10 cellular contexts compared by ENCODE assay signal in the genomic region with DNA sequence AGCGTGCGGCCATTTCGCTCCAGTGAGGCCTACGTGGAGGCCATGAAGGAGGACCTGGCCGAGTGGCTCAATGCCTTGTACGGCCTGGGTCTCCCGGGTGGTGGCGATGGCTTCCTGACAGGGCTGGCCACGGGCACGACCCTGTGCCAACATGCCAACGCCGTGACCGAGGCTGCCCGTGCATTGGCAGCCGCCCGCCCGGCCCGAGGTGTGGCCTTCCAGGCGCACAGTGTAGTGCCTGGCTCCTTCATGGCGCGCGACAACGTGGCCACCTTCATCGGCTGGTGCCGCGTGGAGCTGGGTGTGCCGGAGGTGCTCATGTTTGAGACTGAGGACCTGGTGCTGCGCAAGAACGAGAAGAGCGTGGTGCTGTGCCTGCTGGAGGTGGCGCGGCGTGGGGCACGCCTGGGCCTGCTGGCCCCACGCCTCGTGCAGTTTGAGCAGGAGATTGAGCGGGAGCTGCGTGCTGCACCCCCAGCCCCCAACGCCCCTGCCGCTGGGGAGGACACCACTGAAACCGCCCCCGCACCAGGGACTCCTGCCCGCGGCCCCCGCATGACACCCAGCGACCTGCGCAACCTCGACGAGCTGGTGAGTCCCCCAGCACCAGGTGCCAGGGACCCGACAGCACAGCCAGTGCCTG. TPM values are rescaled to one million over a fixed set of nuclear protein-coding genes. Genes with fewer than 3 reads are reported as not detected.
DNase-seq lines count a peak whose midpoint lies in the region; ATAC-seq and TF ChIP-seq lines count a peak whose summit lies in the region.
"Had no signal": no experiment of that assay in that cellular context is flagged by ENCODE, and none has a peak within 500 bp of the region (broad histone marks: within the 10 kb centered on the region; RNA-seq: fewer than 3 reads in every experiment).

No MANE protein-coding gene starts in this region.

- H3K4me3 Mint-ChIP-seq in CD14-positive monocyte (peak overlapping the region; percentile 55 to 85), progenitor cell of endocrine pancreas (ENCODE audit: low read depth) (peak overlapping the region; percentile 35)

- H3K4me1 Mint-ChIP-seq in CD14-positive monocyte (peaks cover 59% of the 10 kb centered on the region), progenitor cell of endocrine pancreas (ENCODE audit: low read depth) (peaks cover 3% of the 10 kb centered on the region)

- H3K79me2 ChIP-seq in PC-3 (ENCODE audit: low read length): peaks cover 32% of the 10 kb centered on the region

- H3K9me3 Mint-ChIP-seq in CD14-positive monocyte: peaks cover 3 to 11% (median 6%) of the 10 kb centered on the region in 7 donors
- H3K9me3 Mint-ChIP-seq in progenitor cell of endocrine pancreas (ENCODE audit: low read depth): no peaks in the 10 kb centered on the region

- peak overlapping the region; percentile 79 for H3K4me3 ChIP-seq in PC-3 (ENCODE audit: low read length)

- no TSS peak for BruUV-seq in PC-3 (replicated peaks; lab: Mats Ljungman, UMichigan)

- peak overlapping the region; percentile 89 for H3K4me2 ChIP-seq in PC-3 (ENCODE audit: low read length)

- no peaks in the 10 kb centered on the region for H3K36me3 ChIP-seq in PC-3 (ENCODE audit: low read depth, low read length)

- H2AFZ ChIP-seq in PC-3 (ENCODE audit: low read length): 0 out of 2 replicates have a peak overlapping the region, but pooled peaks have one; percentile 29

- peak overlapping the region in 3 of 7 donors; percentile 40 to 78 (median 78) for H3K27ac Mint-ChIP-seq in CD14-positive monocyte
- no peak overlapping the region for H3K27ac Mint-ChIP-seq in progenitor cell of endocrine pancreas

- H3K27me3 Mint-ChIP-seq in CD14-positive monocyte (ENCODE audit: low read depth in 3 of 3) (peaks cover 31 to 57% (median 44%) of the 10 kb centered on the region in 3 donors), progenitor cell of endocrine pancreas (peaks cover 10% of the 10 kb centered on the region)

- H3K36me3 Mint-ChIP-seq in CD14-positive monocyte (peaks cover 7 to 14% of the 10 kb centered on the region in 2 donors), progenitor cell of endocrine pancreas (ENCODE audit: insufficient read depth) (no peaks in the 10 kb centered on the region)

- no peaks in the 10 kb centered on the region for H3F3A ChIP-seq in PC-3 (ENCODE audit: low read length, unreplicated experiment)

- peaks cover 37% of the 10 kb centered on the region for H3K4me1 ChIP-seq in PC-3 (ENCODE audit: insufficient read depth, low read length)

- DNase-seq in CD14-positive monocyte (ENCODE audit: low spot score) (no peak), PC-3 (no peak), progenitor cell of endocrine pancreas (ENCODE audit: low spot score, unreplicated experiment) (no peak), hypothalamus (lab: John Stamatoyannopoulos, UW) (no peak), NCI-H526 treated with DMSO at 0.1 percent for 48 hours (lab: John Stamatoyannopoulos, UW) (no peak), NCI-H2029 treated with DMSO at 0.1 percent for 48 hours (lab: John Stamatoyannopoulos, UW) (no peak), NCI-H2196 treated with DMSO at 0.1 percent for 48 hours (lab: John Stamatoyannopoulos, UW; ENCODE audit: unreplicated experiment) (no peak)
- DNase-seq: RPMI8226 had no signal

- TF ChIP-seq CTCF in CD14-positive monocyte (IDR thresholded peaks at IDR 0.05) (no peak), PC-3 (conservative IDR thresholded peaks at IDR 0.05; ENCODE audit: low read depth, low read length) (no peak), progenitor cell of endocrine pancreas (IDR thresholded peaks at IDR 0.05; ENCODE audit: unreplicated experiment) (no peak)

- intact Hi-C loops in CD14-positive monocyte (cut with micrococcal nuclease): loop anchor here in 1 of 2 donors (5.0 kb wide), 1 partner anchor 36 kb away; no protein-coding TSS in a partner anchor
- intact Hi-C loops in PC-3 (cut with micrococcal nuclease): loop anchor here (5.0 kb wide), 1 partner anchor 39 kb away; no protein-coding TSS in a partner anchor

- H3K27ac ChIP-seq in PC-3 (ENCODE audit: low read length): peak overlapping the region; percentile 97

- ATAC-seq in PC-3 (peak; percentile 2; the same call in 1 of the 2 replicates), esophagus mucosa (peak; percentile 32)

- H3K9me3 ChIP-seq in PC-3 (ENCODE audit: low read length): no peaks in the 10 kb centered on the region

- peak overlapping the region; percentile 89 for H3K9ac ChIP-seq in PC-3 (ENCODE audit: low read length)

- H4K20me1 ChIP-seq in PC-3 (ENCODE audit: low read length): no peaks in the 10 kb centered on the region

- POLR2A ChIA-PET in PC-3 (lab: Charles Lee; ENCODE audit: unreplicated experiment): no interaction called here

- no peaks in the 10 kb centered on the region for H3K9me2 ChIP-seq in PC-3 (replicated peaks; ENCODE audit: low read length)

- H3K27me3 ChIP-seq in PC-3 (ENCODE audit: low read length): no peaks in the 10 kb centered on the region

- CTCF ChIA-PET in PC-3 (lab: Charles Lee): no interaction called here

RNA-seq across cellular contexts. Expression of a gene that starts 1.8 kb away (rescaled TPM):
- polyA plus RNA-seq in CD14-positive monocyte: 10 to 100 TPM; 14.9 to 15.7 TPM
- total RNA-seq in PC-3 (2014; rRNA removed): 58.4 and 75.7 TPM in 2 replicates
- 27.7 TPM for total RNA-seq in esophagus mucosa
- 10.6 and 11.5 TPM in 2 replicates for total RNA-seq in progenitor cell of endocrine pancreas

RNA-seq across cellular contexts. Expression of a gene that starts 7.2 kb away (rescaled TPM):
- polyA plus RNA-seq in CD14-positive monocyte: under 1 TPM; 0.35 to 0.50 TPM
- total RNA-seq in PC-3 (2014; rRNA removed) (1.4 TPM in 1 of 2 replicates, not detected in the other), esophagus mucosa (0.88 TPM), progenitor cell of endocrine pancreas (0.31 and 1.2 TPM in 2 replicates)
- total RNA-seq: H4 had no signal

RNA-seq across cellular contexts. Expression of a gene that starts 40.2 kb away (rescaled TPM):
- 100 to 1,000 TPM in 1 of 2 donors, 10 to 100 TPM in 1; 81.2 to 136 TPM for polyA plus RNA-seq in CD14-positive monocyte
- total RNA-seq in PC-3 (2014; rRNA removed) (288 and 321 TPM in 2 replicates), esophagus mucosa (127 TPM), progenitor cell of endocrine pancreas (442 and 443 TPM in 2 replicates)

RNA-seq across cellular contexts. Expression of a gene that starts 40.5 kb away (rescaled TPM):
- polyA plus RNA-seq in CD14-positive monocyte: 1 to 10 TPM; 4.0 to 4.8 TPM
- total RNA-seq in PC-3 (2014; rRNA removed) (23.7 and 33.1 TPM in 2 replicates), esophagus mucosa (10.4 TPM), progenitor cell of endocrine pancreas (65.1 and 66.4 TPM in 2 replicates)
